In the genomic region with DNA sequence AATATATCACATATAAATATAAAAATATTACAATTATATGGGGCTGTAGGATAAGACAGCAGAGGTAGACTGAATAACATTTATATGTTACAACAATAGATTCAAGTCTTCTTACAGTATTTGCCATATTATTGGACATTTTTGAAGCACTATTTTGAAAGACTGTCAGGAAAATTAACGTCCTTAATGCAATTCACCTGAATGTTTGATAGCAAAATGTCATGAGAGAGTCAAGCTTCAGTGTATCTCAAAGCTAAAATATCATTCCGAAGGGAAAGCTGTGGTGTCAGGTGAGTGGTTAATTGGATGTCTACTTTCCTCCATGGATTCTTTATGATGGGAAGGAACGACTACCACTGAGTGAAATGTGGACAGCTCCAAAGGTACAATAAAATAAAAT, we compare ENCODE assay signal across 8 cellular contexts.
"Had no signal": no experiment of that assay in that cellular context is flagged by ENCODE, and none has a peak within 500 bp of the region (broad histone marks: within the 10 kb centered on the region; RNA-seq: fewer than 3 reads in every experiment).

No MANE protein-coding gene starts in this region.

- H3K4me1 ChIP-seq: HAP-1 had no signal

- H3K4me2 ChIP-seq: GM23338 had no signal

- H2AFZ ChIP-seq: GM23248, GM23338 had no signal

- H3K9me3 ChIP-seq: HAP-1 had no signal

- H3K9ac ChIP-seq: GM23248 had no signal

- DNase-seq: GM23248, GOT3, H7, H9, HCEC 1CT, HFFc6 had no signal

- H3K27ac ChIP-seq: GM23248 had no signal

- H3K4me3 ChIP-seq: GM23248, GM23338, HAP-1 had no signal

- H3K36me3 ChIP-seq: HAP-1 had no signal
